Comparison of ENCODE assay signal across 19 cellular contexts in the genomic region with DNA sequence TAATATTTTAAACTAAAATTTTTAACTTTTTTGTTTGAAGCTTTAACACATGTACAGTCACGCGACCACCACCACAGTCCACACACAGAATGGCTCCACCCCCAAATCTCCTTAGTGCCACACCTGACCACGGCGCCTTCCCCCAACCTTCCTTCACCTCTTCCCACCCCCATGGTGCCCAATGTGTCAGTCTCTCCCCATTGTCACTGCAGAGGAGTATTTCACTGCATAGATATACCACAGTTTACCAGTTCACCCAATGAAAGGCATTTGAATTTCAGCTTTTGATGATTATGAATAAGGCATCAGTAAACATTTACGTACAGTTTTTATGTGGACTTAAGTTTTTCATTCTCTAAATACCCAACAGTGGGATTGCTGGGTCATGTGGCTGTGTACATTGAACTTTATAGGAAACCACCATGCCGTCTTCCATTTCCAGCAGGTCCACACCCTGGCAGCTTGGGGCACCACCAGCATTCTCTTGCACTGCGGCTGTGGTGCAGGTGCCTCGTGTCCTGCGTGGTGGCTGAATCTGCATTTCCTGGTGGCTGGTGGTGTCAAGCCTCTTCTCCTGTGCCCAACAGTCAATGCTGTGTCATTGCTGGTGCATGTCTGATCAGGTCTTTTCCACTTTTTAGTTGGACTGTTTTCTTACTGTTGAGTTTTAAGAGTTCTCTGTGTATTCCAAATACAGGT. TPM values are rescaled to one million over a fixed set of nuclear protein-coding genes. Genes with fewer than 3 reads are reported as not detected.
DNase-seq lines count a peak whose midpoint lies in the region; ATAC-seq and TF ChIP-seq lines count a peak whose summit lies in the region.
"Had no signal": no experiment of that assay in that cellular context is flagged by ENCODE, and none has a peak within 500 bp of the region (broad histone marks: within the 10 kb centered on the region; RNA-seq: fewer than 3 reads in every experiment).

No MANE protein-coding gene starts in this region.

- H3K36me3 ChIP-seq in HEK293 (ENCODE audit: control insufficient read depth in 2 of 2, insufficient read depth in 1 of 2, low read length in 2 of 2) = peaks cover 22 to 74% of the 10 kb centered on the region in 2 experiments; a peak in 2 of 3 replicates

- CTCF ChIA-PET in HEK293 (lab: Yijun Ruan, JAX) = interaction anchor here (0.6 kb wide), 1 partner anchor 372 kb away, joined by 6 read pairs; no protein-coding TSS in a partner anchor

- no peak overlapping the region for H3K4me3 Mint-ChIP-seq in activated T-cell treated with anti-CD3 and anti-CD28 coated beads, Interleukin-2, amount 50 U/mL, for 24 hours
- H3K4me3 Mint-ChIP-seq in chondrocyte (ENCODE audit: unreplicated experiment) (no peak overlapping the region), neural crest cell (peak overlapping the region; percentile 70)
- H3K4me3 Mint-ChIP-seq: HFFc6 had no signal

- peaks cover 85% of the 10 kb centered on the region for H3K36me3 Mint-ChIP-seq in activated T-cell treated with anti-CD3 and anti-CD28 coated beads, Interleukin-2, amount 50 U/mL, for 24 hours (ENCODE audit: low read depth)
- peaks cover 23% of the 10 kb centered on the region for H3K36me3 Mint-ChIP-seq in chondrocyte (ENCODE audit: low read depth)
- peaks cover 50% of the 10 kb centered on the region for H3K36me3 Mint-ChIP-seq in neural crest cell (ENCODE audit: low read depth)

- H3K4me1 ChIP-seq in HEK293 (ENCODE audit: control insufficient read depth, insufficient read depth, low read length) = no peaks in the 10 kb centered on the region

- no peaks in the 10 kb centered on the region for H3K9me3 ChIP-seq in HEK293 (ENCODE audit: control insufficient read depth, insufficient read depth, low read depth, low read length)
- H3K9me3 ChIP-seq: suprapubic skin had no signal

- H3K27ac Mint-ChIP-seq in activated T-cell treated with anti-CD3 and anti-CD28 coated beads, Interleukin-2, amount 50 U/mL, for 24 hours = peak overlapping the region; percentile 60
- H3K27ac Mint-ChIP-seq in chondrocyte (ENCODE audit: unreplicated experiment) (no peak overlapping the region), neural crest cell (ENCODE audit: unreplicated experiment) (peak overlapping the region; percentile 64)
- H3K27ac Mint-ChIP-seq: HFFc6 had no signal

- H3K4me1 Mint-ChIP-seq in activated T-cell treated with anti-CD3 and anti-CD28 coated beads, Interleukin-2, amount 50 U/mL, for 24 hours (ENCODE audit: low read depth) = peaks cover 68% of the 10 kb centered on the region
- H3K4me1 Mint-ChIP-seq in chondrocyte (ENCODE audit: low read depth) = peaks cover 61% of the 10 kb centered on the region
- H3K4me1 Mint-ChIP-seq in neural crest cell = peaks cover 51% of the 10 kb centered on the region

- no peak overlapping the region for H3K27ac ChIP-seq in HEK293 (ENCODE audit: extremely low read depth, low read depth, low read length)
- H3K27ac ChIP-seq: KMS-11, suprapubic skin had no signal

- no peak overlapping the region for H3K4me3 ChIP-seq in HEK293 (ENCODE audit: low read depth, low read length)
- H3K4me3 ChIP-seq: suprapubic skin had no signal

- no peaks in the 10 kb centered on the region for H3K27me3 Mint-ChIP-seq in activated T-cell treated with anti-CD3 and anti-CD28 coated beads, Interleukin-2, amount 50 U/mL, for 24 hours
- no peaks in the 10 kb centered on the region for H3K27me3 Mint-ChIP-seq in chondrocyte (ENCODE audit: low read depth)
- peaks cover 8% of the 10 kb centered on the region for H3K27me3 Mint-ChIP-seq in neural crest cell (ENCODE audit: low read depth)

- POLR2A ChIA-PET in HEK293 (lab: Yijun Ruan, JAX) = no interaction called here

- H3K9me3 Mint-ChIP-seq in activated T-cell treated with anti-CD3 and anti-CD28 coated beads, Interleukin-2, amount 50 U/mL, for 24 hours = no peaks in the 10 kb centered on the region
- H3K9me3 Mint-ChIP-seq in chondrocyte (ENCODE audit: low read depth) = no peaks in the 10 kb centered on the region
- H3K9me3 Mint-ChIP-seq in neural crest cell = peaks cover 7% of the 10 kb centered on the region

- no peak for ATAC-seq in HG03108 (IDR thresholded peaks at IDR 0.05; ENCODE audit: unreplicated experiment)

- TF ChIP-seq CTCF in HEK293 (tag by site-specific recombination; IDR thresholded peaks at IDR 0.05) (no peak), chondrocyte (IDR thresholded peaks at IDR 0.05) (no peak), neural crest cell (conservative IDR thresholded peaks at IDR 0.05) (no peak)

- no peak for DNase-seq in activated T-cell treated with anti-CD3 and anti-CD28 coated beads, Interleukin-2, amount 50 U/mL, for 24 hours
- no peak for DNase-seq in activated T-cell treated with anti-CD3 and anti-CD28 coated beads, Interleukin-2, amount 50 U/mL, for 48 hours
- peak; percentile 52 for DNase-seq in chondrocyte (ENCODE audit: low spot score)
- DNase-seq in neural crest cell (ENCODE audit: low read depth, low spot score) = no peak
- DNase-seq in NCI-H774 (lab: John Stamatoyannopoulos, UW) = no peak
- DNase-seq in hepatic stellate cell (ENCODE audit: low spot score) = no peak
- DNase-seq: dermis blood vessel endothelial cell; foreskin melanocyte; HFFc6; NCI-H2029 treated with DMSO at 0.1 percent for 48 hours; NCI-H446; retina; stimulated activated CD8-positive, alpha-beta memory T cell treated with anti-CD3 and anti-CD28 coated beads, Interleukin-4, amount 100 ng/mL, for 48 hours had no signal

TF ChIP-seq in HEK293, 187 proteins besides CTCF, POLR2A, EP300 and RAD21:
- peak; percentile 58; the same call in 1 of the 2 replicates for TF ChIP-seq ZNF146 (tag by site-specific recombination; IDR thresholded peaks at IDR 0.05)
- TF ChIP-seq ZNF202 (tag by site-specific recombination; IDR thresholded peaks at IDR 0.05; ENCODE audit: borderline replicate concordance) = no peak

RNA-seq across cellular contexts. Expression of gene CPLX1, which starts 49.0 kb away (rescaled TPM):
- total RNA-seq in chondrocyte = not detected in 3 replicates
- 2.0 and 2.5 TPM in 2 replicates for total RNA-seq in neural crest cell
- total RNA-seq: Daoy, RPMI7951 had no signal
